Comparison of ENCODE assay signal across 10 cellular contexts in genomic region chr1:230191079-230191478, GRCh38.
A peak's percentile ranks its signal among the peaks of the same experiment; 100 is the strongest.
DNase-seq lines count a peak whose midpoint lies in the region; ATAC-seq and TF ChIP-seq lines count a peak whose summit lies in the region.
"Had no signal": no experiment of that assay in that cellular context is flagged by ENCODE, and none has a peak within 500 bp of the region (broad histone marks: within the 10 kb centered on the region; RNA-seq: fewer than 3 reads in every experiment).

No MANE protein-coding gene starts in this region.

- no peak overlapping the region for H3K23ac ChIP-seq in mesenchymal stem cell (ENCODE audit: low read length in 2 of 2)

- no peak overlapping the region for H3K14ac ChIP-seq in mesenchymal stem cell (ENCODE audit: low read length in 2 of 2)

- H3K4me2 ChIP-seq in mesenchymal stem cell (ENCODE audit: low read length, poor library complexity, severe bottlenecking), result no peak overlapping the region
- H3K4me2 ChIP-seq: A549 had no signal

- no peak overlapping the region for H4K91ac ChIP-seq in mesenchymal stem cell (ENCODE audit: low read length)

- H3K27ac ChIP-seq in duodenal mucosa (ENCODE audit: low read depth, low read length), result peak overlapping the region; percentile 6
- H3K27ac ChIP-seq in mesenchymal stem cell (ENCODE audit: low read length, poor library complexity, severe bottlenecking), result no peak overlapping the region
- H3K27ac ChIP-seq in vagina, result peak overlapping the region; percentile 71
- H3K27ac ChIP-seq: A549 had no signal

- H3K79me1 ChIP-seq in mesenchymal stem cell (replicated peaks; ENCODE audit: low read length, poor library complexity, severe bottlenecking), result peaks cover 44% of the 10 kb centered on the region

- no peak overlapping the region for H3K4me3 Mint-ChIP-seq in activated naive CD8-positive, alpha-beta T cell treated with anti-CD3 and anti-CD28 coated beads for 36 hours
- no peak overlapping the region for H3K4me3 Mint-ChIP-seq in activated naive CD8-positive, alpha-beta T cell treated with anti-CD3 and anti-CD28 coated beads, Interleukin-2, amount 50 U/mL, for 24 hours
- H3K4me3 Mint-ChIP-seq in progenitor cell of endocrine pancreas (ENCODE audit: low read depth), result no peak overlapping the region

- no peak overlapping the region for H2BK120ac ChIP-seq in mesenchymal stem cell (ENCODE audit: low read depth, low read length)

- no peak overlapping the region for H3K4ac ChIP-seq in mesenchymal stem cell (ENCODE audit: low read depth in 1 of 2, low read length in 2 of 2)

- H3K36me3 Mint-ChIP-seq in activated naive CD8-positive, alpha-beta T cell treated with anti-CD3 and anti-CD28 coated beads for 36 hours, result peaks cover 29% of the 10 kb centered on the region
- peaks cover 24% of the 10 kb centered on the region for H3K36me3 Mint-ChIP-seq in activated naive CD8-positive, alpha-beta T cell treated with anti-CD3 and anti-CD28 coated beads, Interleukin-2, amount 50 U/mL, for 24 hours (ENCODE audit: low read depth)
- H3K36me3 Mint-ChIP-seq in progenitor cell of endocrine pancreas (ENCODE audit: insufficient read depth), result peaks cover 6% of the 10 kb centered on the region

- no peak overlapping the region for H4K8ac ChIP-seq in mesenchymal stem cell (ENCODE audit: low read length)

- no peak overlapping the region for H2AFZ ChIP-seq in mesenchymal stem cell (ENCODE audit: low read depth, low read length)

- H3K9me3 Mint-ChIP-seq in activated naive CD8-positive, alpha-beta T cell treated with anti-CD3 and anti-CD28 coated beads for 36 hours, result no peaks in the 10 kb centered on the region
- no peaks in the 10 kb centered on the region for H3K9me3 Mint-ChIP-seq in activated naive CD8-positive, alpha-beta T cell treated with anti-CD3 and anti-CD28 coated beads, Interleukin-2, amount 50 U/mL, for 24 hours
- H3K9me3 Mint-ChIP-seq in progenitor cell of endocrine pancreas (ENCODE audit: low read depth), result no peaks in the 10 kb centered on the region

- peaks cover 2 to 11% of the 10 kb centered on the region in 2 donors for H3K4me1 ChIP-seq in duodenal mucosa (ENCODE audit: control insufficient read depth in 1 of 2, insufficient read depth in 2 of 2, low read length in 2 of 2)
- peaks cover 10% of the 10 kb centered on the region for H3K4me1 ChIP-seq in mesenchymal stem cell (ENCODE audit: control insufficient read depth, insufficient read depth, low read depth, low read length)
- H3K4me1 ChIP-seq in vagina, result peaks cover 22% of the 10 kb centered on the region

- 23% methylated on average over 5 of the region's 5 CpGs for WGBS in mesenchymal stem cell

- H2BK12ac ChIP-seq in mesenchymal stem cell (ENCODE audit: low read length in 2 of 2), result no peak overlapping the region

- TF ChIP-seq CTCF in vagina (IDR thresholded peaks at IDR 0.05) (no peak), progenitor cell of endocrine pancreas (IDR thresholded peaks at IDR 0.05; ENCODE audit: unreplicated experiment) (no peak)

- no peak overlapping the region for H2AK5ac ChIP-seq in mesenchymal stem cell (ENCODE audit: low read length, severe bottlenecking)

- H2BK5ac ChIP-seq in mesenchymal stem cell (ENCODE audit: low read depth, low read length, poor library complexity, severe bottlenecking), result no peak overlapping the region

- H3K27me3 Mint-ChIP-seq in activated naive CD8-positive, alpha-beta T cell treated with anti-CD3 and anti-CD28 coated beads for 36 hours, result no peaks in the 10 kb centered on the region
- no peaks in the 10 kb centered on the region for H3K27me3 Mint-ChIP-seq in activated naive CD8-positive, alpha-beta T cell treated with anti-CD3 and anti-CD28 coated beads, Interleukin-2, amount 50 U/mL, for 24 hours
- H3K27me3 Mint-ChIP-seq in progenitor cell of endocrine pancreas, result no peaks in the 10 kb centered on the region

- peaks cover 32% of the 10 kb centered on the region for H3K4me1 Mint-ChIP-seq in activated naive CD8-positive, alpha-beta T cell treated with anti-CD3 and anti-CD28 coated beads for 36 hours
- peaks cover 44% of the 10 kb centered on the region for H3K4me1 Mint-ChIP-seq in activated naive CD8-positive, alpha-beta T cell treated with anti-CD3 and anti-CD28 coated beads, Interleukin-2, amount 50 U/mL, for 24 hours
- H3K4me1 Mint-ChIP-seq in progenitor cell of endocrine pancreas (ENCODE audit: low read depth), result peaks cover 12% of the 10 kb centered on the region

- H2BK15ac ChIP-seq in mesenchymal stem cell (ENCODE audit: low read depth, poor library complexity, severe bottlenecking), result no peak overlapping the region

- ATAC-seq in activated naive CD8-positive, alpha-beta T cell treated with anti-CD3 and anti-CD28 coated beads, Interleukin-2, amount 50 U/mL, for 24 hours, result no peak
- ATAC-seq: A549, Panc1 had no signal

- H3K36me3 ChIP-seq in duodenal mucosa (ENCODE audit: control insufficient read depth in 1 of 2, insufficient read depth in 2 of 2, low read length in 2 of 2) (no peaks in the 10 kb centered on the region), mesenchymal stem cell (ENCODE audit: control insufficient read depth in 1 of 2, insufficient read depth in 2 of 2, low read depth in 1 of 2, low read length in 2 of 2) (peaks cover 3 to 8% of the 10 kb centered on the region in 2 experiments), vagina (no peaks in the 10 kb centered on the region)

- peak overlapping the region; percentile 8 for H3K27ac Mint-ChIP-seq in activated naive CD8-positive, alpha-beta T cell treated with anti-CD3 and anti-CD28 coated beads for 36 hours
- H3K27ac Mint-ChIP-seq in activated naive CD8-positive, alpha-beta T cell treated with anti-CD3 and anti-CD28 coated beads, Interleukin-2, amount 50 U/mL, for 24 hours, result no peak overlapping the region
- H3K27ac Mint-ChIP-seq in progenitor cell of endocrine pancreas, result no peak overlapping the region

- no peaks in the 10 kb centered on the region for H3K27me3 ChIP-seq in duodenal mucosa (ENCODE audit: control insufficient read depth in 1 of 2, insufficient read depth in 2 of 2, low read length in 2 of 2)
- H3K27me3 ChIP-seq in mesenchymal stem cell (ENCODE audit: control insufficient read depth in 1 of 2, insufficient read depth in 1 of 2, low read length in 2 of 2), result no peaks in the 10 kb centered on the region
- H3K27me3 ChIP-seq in vagina, result no peaks in the 10 kb centered on the region

- intact Hi-C loops in vagina (cut with DNase I), result no loop called here

- no peak for DNase-seq in activated naive CD8-positive, alpha-beta T cell treated with anti-CD3 and anti-CD28 coated beads for 36 hours
- no peak for DNase-seq in activated naive CD8-positive, alpha-beta T cell treated with anti-CD3 and anti-CD28 coated beads, Interleukin-2, amount 50 U/mL, for 24 hours
- peak; percentile 85 for DNase-seq in mesenchymal stem cell
- no peak for DNase-seq in vagina (ENCODE audit: extremely low spot score in 2 of 2)
- no peak for DNase-seq in activated CD8-positive, alpha-beta memory T cell treated with anti-CD3 and anti-CD28 coated beads, Interleukin-2, amount 50 U/mL, for 4 hours
- DNase-seq in progenitor cell of endocrine pancreas (ENCODE audit: low spot score, unreplicated experiment), result no peak
- DNase-seq in NCI-H1694 (lab: John Stamatoyannopoulos, UW), result no peak

- H3K9me3 ChIP-seq in duodenal mucosa (ENCODE audit: control insufficient read depth in 1 of 2, low read length in 2 of 2) (no peaks in the 10 kb centered on the region), mesenchymal stem cell (ENCODE audit: control insufficient read depth, low read length) (no peaks in the 10 kb centered on the region), vagina (no peaks in the 10 kb centered on the region)
- H3K9me3 ChIP-seq: A549 had no signal

- H3K18ac ChIP-seq in mesenchymal stem cell (ENCODE audit: low read depth in 1 of 2, low read length in 2 of 2), result no peak overlapping the region

- H3K4me3 ChIP-seq in duodenal mucosa (ENCODE audit: low read depth in 1 of 2, low read length in 2 of 2) (no peak overlapping the region), mesenchymal stem cell (ENCODE audit: insufficient read depth in 1 of 2, low read depth in 1 of 2, low read length in 2 of 2) (no peak overlapping the region), vagina (no peak overlapping the region)
- H3K4me3 ChIP-seq: A549 had no signal

- H3K9ac ChIP-seq in duodenal mucosa (ENCODE audit: low read depth in 1 of 2, low read length in 2 of 2) (no peak overlapping the region), mesenchymal stem cell (ENCODE audit: low read length) (peak overlapping the region; percentile 11)

- TF ChIP-seq POLR2A in vagina (IDR thresholded peaks at IDR 0.05), result no peak
